Comparison of ENCODE assay signal across 9 cellular contexts in the genomic region with DNA sequence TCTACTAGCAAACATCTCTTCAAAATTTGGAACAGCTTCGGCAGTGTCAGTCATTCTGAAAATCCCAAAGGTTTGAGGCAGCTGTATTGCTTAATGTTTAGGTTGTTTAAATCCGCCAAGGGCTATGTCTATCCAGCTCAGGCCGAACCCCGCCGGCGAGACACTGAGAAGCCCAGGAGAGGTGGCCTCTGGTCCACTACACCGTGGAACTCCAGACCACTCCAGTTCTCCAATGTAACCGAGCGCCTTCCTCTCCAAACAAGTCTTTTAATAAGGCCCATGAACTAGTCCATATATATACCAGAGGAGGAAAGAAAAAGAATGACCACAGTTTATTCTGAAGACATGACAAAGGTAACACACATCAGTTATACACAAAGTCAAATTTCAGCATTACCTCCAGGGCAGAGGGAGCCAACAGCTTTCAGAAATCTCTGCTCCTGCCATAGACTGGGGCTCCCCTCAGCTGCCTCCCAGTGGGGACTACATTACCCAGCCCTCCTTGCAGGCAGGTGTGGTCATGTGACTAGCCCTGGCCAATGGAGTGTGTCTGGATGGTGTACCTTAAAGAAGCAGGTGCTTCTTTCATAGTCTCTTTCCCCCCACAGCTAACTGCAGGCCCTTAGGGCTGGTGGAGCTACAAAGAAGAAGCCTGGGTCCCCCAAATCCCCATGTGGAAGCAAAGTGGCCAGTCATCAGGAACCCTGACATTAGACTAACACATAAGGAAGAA. TPM values are rescaled to one million over a fixed set of nuclear protein-coding genes. Genes with fewer than 3 reads are reported as not detected.
DNase-seq lines count a peak whose midpoint lies in the region; ATAC-seq and TF ChIP-seq lines count a peak whose summit lies in the region.
"Had no signal": no experiment of that assay in that cellular context is flagged by ENCODE, and none has a peak within 500 bp of the region (broad histone marks: within the 10 kb centered on the region; RNA-seq: fewer than 3 reads in every experiment).

A gene (minus strand): TSS at position 255 of the 733 bp plus-strand sequence. CDS start 201 bp downstream, at position 54.

- no peaks in the 10 kb centered on the region for H3K27me3 ChIP-seq in CD4-positive, alpha-beta T cell (ENCODE audit: control insufficient read depth, insufficient read depth, low read length)

- H3K9me3 ChIP-seq in CD4-positive, alpha-beta T cell (ENCODE audit: control insufficient read depth, low read length): no peaks in the 10 kb centered on the region
- H3K9me3 ChIP-seq: HAP-1 had no signal

- TF ChIP-seq POLR2A in Raji (IDR thresholded peaks at IDR 0.05; ENCODE audit: insufficient read depth, low read depth, low read length): peak; percentile 48; the same call in 1 of the 2 replicates

- H3K27ac ChIP-seq in CD4-positive, alpha-beta T cell (ENCODE audit: low read depth, low read length): no peak within 1 kb of the TSS

- H3K4me1 Mint-ChIP-seq in CD4-positive, alpha-beta T cell (ENCODE audit: low read depth): peaks cover 20% of the 10 kb centered on the region
- H3K4me1 Mint-ChIP-seq in CD14-positive monocyte: peaks cover 59% of the 10 kb centered on the region

- CTCF ChIA-PET in CD4-positive, alpha-beta T cell (lab: Charles Lee): no interaction called here

- H3K9me3 Mint-ChIP-seq in CD4-positive, alpha-beta T cell: no peaks in the 10 kb centered on the region
- H3K9me3 Mint-ChIP-seq in CD14-positive monocyte: peaks cover 0 to 3% (median 0%) of the 10 kb centered on the region in 7 donors

- no peak within 1 kb of the TSS for H3K27ac Mint-ChIP-seq in CD4-positive, alpha-beta T cell
- peak within 1 kb of the TSS in 2 of 7 donors; percentile 40 to 72 for H3K27ac Mint-ChIP-seq in CD14-positive monocyte

- H3K27me3 Mint-ChIP-seq in CD4-positive, alpha-beta T cell: no peaks in the 10 kb centered on the region
- peaks cover 0 to 3% (median 3%) of the 10 kb centered on the region in 3 donors for H3K27me3 Mint-ChIP-seq in CD14-positive monocyte (ENCODE audit: low read depth in 3 of 3)

- H3K4me3 Mint-ChIP-seq in CD4-positive, alpha-beta T cell: no peak within 1 kb of the TSS
- H3K4me3 Mint-ChIP-seq in CD14-positive monocyte: no peak within 1 kb of the TSS

- no peaks in the 10 kb centered on the region for H3K36me3 Mint-ChIP-seq in CD4-positive, alpha-beta T cell (ENCODE audit: low read depth)
- H3K36me3 Mint-ChIP-seq in CD14-positive monocyte: no peaks in the 10 kb centered on the region

- peak in 6 of 10 experiments; percentile 16 to 48 (median 25) for DNase-seq in CD4-positive, alpha-beta T cell
- DNase-seq in cerebellum (ENCODE audit: low spot score) (peak; percentile 85), AG08395 (ENCODE audit: low spot score) (no peak), CD14-positive monocyte (ENCODE audit: low spot score) (no peak)
- DNase-seq in stimulated activated CD4-positive, alpha-beta T cell treated with anti-CD3 and anti-CD28 coated beads, TNF-alpha, amount 100 ng/mL, for 24 hours (ENCODE audit: low read depth in 3 of 3): peak; percentile 7 to 32 (median 12)

- peak; percentile 100 for ATAC-seq in CD4-positive, alpha-beta T cell (ENCODE audit: poor library complexity)
- peak; percentile 57 for ATAC-seq in GM19023 (IDR thresholded peaks at IDR 0.05; ENCODE audit: unreplicated experiment)
- ATAC-seq in HG03045 (IDR thresholded peaks at IDR 0.05; ENCODE audit: unreplicated experiment): peak; percentile 72

- intact Hi-C loops in CD4-positive, alpha-beta T cell (cut with DNase I, micrococcal nuclease): no loop called here
- intact Hi-C loops in CD14-positive monocyte (cut with micrococcal nuclease): no loop called here

- no peak for TF ChIP-seq CTCF in CD4-positive, alpha-beta T cell (IDR thresholded peaks at IDR 0.05)
- no peak for TF ChIP-seq CTCF in CD14-positive monocyte (IDR thresholded peaks at IDR 0.05)

- POLR2A ChIA-PET in CD4-positive, alpha-beta T cell (lab: Charles Lee): no interaction called here

RNA-seq across cellular contexts. Expression of the gene that starts here (rescaled TPM):
- under 1 TPM; 0.52 to 0.75 TPM for total RNA-seq in CD4-positive, alpha-beta T cell
- 3.5 TPM for total RNA-seq in cerebellum
- under 1 TPM; 0.11 to 0.33 TPM for polyA plus RNA-seq in CD14-positive monocyte

Comparison
In these comparisons a context has a peak if more than half of its experiments do, and no peak if none do; other contexts are left out.
1. Peak in DNase-seq and ATAC-seq in CD4-positive, alpha-beta T cell; RNA of the gene not detected or under 1 TPM.
2. DNase-seq: peak in cerebellum (single experiment) and stimulated activated CD4-positive, alpha-beta T cell treated with anti-CD3 and anti-CD28 coated beads, TNF-alpha, amount 100 ng/mL, for 24 hours (3 of 3); none in AG08395 (single experiment) and CD14-positive monocyte (single experiment).
3. Peak in every context shown above with its lines, with median percentiles within 50 percentile points of each other: ATAC-seq.